13 cellular contexts compared by ENCODE assay signal in the genomic region with DNA sequence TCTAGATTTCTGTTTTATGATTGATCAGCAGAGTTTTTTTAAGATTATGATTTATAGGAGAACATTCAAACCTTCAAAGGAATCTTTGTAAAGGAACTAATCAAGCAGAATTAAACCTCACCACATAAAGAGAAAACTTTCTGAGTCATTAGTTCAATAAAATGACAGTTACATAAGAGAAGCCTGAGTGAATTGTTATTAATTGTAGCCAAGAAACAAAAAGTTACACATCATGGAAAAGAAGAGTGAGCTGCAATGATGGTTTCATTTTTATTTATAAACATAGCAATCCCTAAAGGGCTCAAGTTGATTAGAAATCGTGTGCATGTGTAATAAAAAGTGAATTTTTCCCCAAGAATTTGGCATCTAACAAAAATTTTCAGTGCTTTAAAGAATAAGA.
"Had no signal": no experiment of that assay in that cellular context is flagged by ENCODE, and none has a peak within 500 bp of the region (broad histone marks: within the 10 kb centered on the region; RNA-seq: fewer than 3 reads in every experiment).

No MANE protein-coding gene starts in this region.

- H3K9me3 ChIP-seq: adrenal gland, right atrium auricular region, testis, upper lobe of left lung had no signal

- H3K36me3 ChIP-seq: adrenal gland, right atrium auricular region, upper lobe of left lung had no signal

- H3K4me1 ChIP-seq: foreskin keratinocyte, right atrium auricular region, testis, upper lobe of left lung had no signal

- FAIRE-seq: astrocyte had no signal

- H3K4me3 ChIP-seq: adrenal gland, right atrium auricular region, testis, upper lobe of left lung had no signal

- H3K27ac ChIP-seq: adrenal gland, foreskin keratinocyte, right atrium auricular region, testis, upper lobe of left lung had no signal

- H3K27me3 ChIP-seq: adrenal gland, foreskin keratinocyte, right atrium auricular region, testis, upper lobe of left lung had no signal

- DNase-seq: activated CD4-positive, alpha-beta T cell treated with anti-CD3 and anti-CD28 coated beads, Interleukin-2, amount 50 U/mL, for 4 hours; activated gamma-delta T cell; adrenal gland; effector CD4-positive, alpha-beta T cell; foreskin keratinocyte; hippocampal formation; stimulated activated CD4-positive, alpha-beta T cell treated with anti-CD3 and anti-CD28 coated beads, Interleukin-15, amount 100 ng/mL, for 24 hours; stimulated activated CD4-positive, alpha-beta T cell treated with anti-CD3 and anti-CD28 coated beads, Interleukin-4, amount 100 ng/mL, for 1 hour; stimulated activated naive CD8-positive, alpha-beta T cell treated with anti-CD3 and anti-CD28 coated beads, Interleukin-15, amount 100 ng/mL, for 72 hours; testis; upper lobe of left lung had no signal
